ENCODE assay signal across 1 cellular context in the genomic region with DNA sequence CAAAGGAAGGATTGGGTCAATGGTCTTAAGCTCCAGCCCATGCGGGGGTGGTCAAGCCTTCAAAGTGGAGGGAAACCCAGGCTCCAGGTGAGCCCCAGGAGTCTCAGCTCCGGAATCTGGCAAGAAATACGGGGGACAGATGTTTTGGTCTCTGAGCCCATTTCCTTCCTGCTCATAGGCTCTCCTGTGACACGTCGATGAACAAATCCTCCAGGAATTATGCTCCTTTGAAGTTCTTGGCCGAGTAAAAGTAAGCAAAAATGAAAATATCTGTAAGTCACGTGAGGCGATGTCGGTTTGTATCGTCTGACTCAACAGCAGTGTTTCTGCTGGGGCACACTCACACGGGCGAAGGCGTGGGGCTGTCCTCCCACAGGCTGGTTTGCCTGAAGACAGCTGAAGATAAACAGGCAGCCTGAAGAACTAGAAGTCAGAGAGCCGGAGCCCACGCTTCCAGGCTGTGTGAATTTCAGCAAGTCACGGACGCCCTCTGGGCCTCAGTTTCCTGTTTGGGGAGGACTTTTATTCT.
TF ChIP-seq lines count a peak whose summit lies in the region.

No MANE protein-coding gene starts in this region.

TF ChIP-seq in SK-N-SH, 30 proteins besides CTCF, POLR2A, EP300 and RAD21 (continued from another document):
- no peak for TF ChIP-seq YY1 (IDR thresholded peaks at IDR 0.05; ENCODE audit: low read depth)
- TF ChIP-seq POLR2AphosphoS5 (IDR thresholded peaks at IDR 0.05; ENCODE audit: low read depth, low read length), result no peak
- TF ChIP-seq ZBTB33 (IDR thresholded peaks at IDR 0.05; ENCODE audit: borderline replicate concordance, low read depth), result no peak
- no peak for TF ChIP-seq ELF1 (IDR thresholded peaks at IDR 0.05)
- TF ChIP-seq SMC3 (IDR thresholded peaks at IDR 0.05; ENCODE audit: low read depth, low read length), result no peak
- TF ChIP-seq NFIC (IDR thresholded peaks at IDR 0.05; ENCODE audit: borderline replicate concordance), result peak; percentile 55; the same call in 1 of the 2 replicates
- TF ChIP-seq, protein P1, sequence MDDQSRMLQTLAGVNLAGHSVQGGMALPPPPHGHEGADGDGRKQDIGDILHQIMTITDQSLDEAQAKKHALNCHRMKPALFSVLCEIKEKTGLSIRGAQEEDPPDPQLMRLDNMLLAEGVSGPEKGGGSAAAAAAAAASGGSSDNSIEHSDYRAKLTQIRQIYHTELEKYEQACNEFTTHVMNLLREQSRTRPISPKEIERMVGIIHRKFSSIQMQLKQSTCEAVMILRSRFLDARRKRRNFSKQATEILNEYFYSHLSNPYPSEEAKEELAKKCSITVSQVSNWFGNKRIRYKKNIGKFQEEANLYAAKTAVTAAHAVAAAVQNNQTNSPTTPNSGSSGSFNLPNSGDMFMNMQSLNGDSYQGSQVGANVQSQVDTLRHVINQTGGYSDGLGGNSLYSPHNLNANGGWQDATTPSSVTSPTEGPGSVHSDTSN (IDR thresholded peaks at IDR 0.05), result peak; percentile 43; the same call in 1 of the 2 replicates
- TF ChIP-seq TAF1 (IDR thresholded peaks at IDR 0.05; ENCODE audit: borderline replicate concordance, low read depth, low read length), result no peak
- TF ChIP-seq, protein P2, sequence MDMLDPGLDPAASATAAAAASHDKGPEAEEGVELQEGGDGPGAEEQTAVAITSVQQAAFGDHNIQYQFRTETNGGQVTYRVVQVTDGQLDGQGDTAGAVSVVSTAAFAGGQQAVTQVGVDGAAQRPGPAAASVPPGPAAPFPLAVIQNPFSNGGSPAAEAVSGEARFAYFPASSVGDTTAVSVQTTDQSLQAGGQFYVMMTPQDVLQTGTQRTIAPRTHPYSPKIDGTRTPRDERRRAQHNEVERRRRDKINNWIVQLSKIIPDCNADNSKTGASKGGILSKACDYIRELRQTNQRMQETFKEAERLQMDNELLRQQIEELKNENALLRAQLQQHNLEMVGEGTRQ (IDR thresholded peaks at IDR 0.05; ENCODE audit: borderline replicate concordance, low read depth, low read length), result peak; percentile 7; the same call in 1 of the 2 replicates
- no peak for TF ChIP-seq GABPA (IDR thresholded peaks at IDR 0.05; ENCODE audit: low read depth)
- no peak for TF ChIP-seq TEAD4 (IDR thresholded peaks at IDR 0.05; ENCODE audit: borderline replicate concordance, insufficient read depth)
- TF ChIP-seq REST (IDR thresholded peaks at IDR 0.05; ENCODE audit: low read depth, low read length), result no peak
TF ChIP-seq in SK-N-SH: peak in this region for 9.
